In genomic region chr2:99335911-99336779, GRCh38 we compare ENCODE assay signal across 1 cellular context.
A peak's percentile ranks its signal among the peaks of the same experiment; 100 is the strongest.
TF ChIP-seq lines count a peak whose summit lies in the region.

A gene with protein sequence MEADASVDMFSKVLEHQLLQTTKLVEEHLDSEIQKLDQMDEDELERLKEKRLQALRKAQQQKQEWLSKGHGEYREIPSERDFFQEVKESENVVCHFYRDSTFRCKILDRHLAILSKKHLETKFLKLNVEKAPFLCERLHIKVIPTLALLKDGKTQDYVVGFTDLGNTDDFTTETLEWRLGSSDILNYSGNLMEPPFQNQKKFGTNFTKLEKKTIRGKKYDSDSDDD (minus strand): TSS chr2:99336333. CDS start chr2:99333210, 3,123 bp downstream.

TF ChIP-seq in GM23338, 12 proteins besides CTCF, POLR2A, EP300 and RAD21 (continued from another document):
- TF ChIP-seq, protein P1, sequence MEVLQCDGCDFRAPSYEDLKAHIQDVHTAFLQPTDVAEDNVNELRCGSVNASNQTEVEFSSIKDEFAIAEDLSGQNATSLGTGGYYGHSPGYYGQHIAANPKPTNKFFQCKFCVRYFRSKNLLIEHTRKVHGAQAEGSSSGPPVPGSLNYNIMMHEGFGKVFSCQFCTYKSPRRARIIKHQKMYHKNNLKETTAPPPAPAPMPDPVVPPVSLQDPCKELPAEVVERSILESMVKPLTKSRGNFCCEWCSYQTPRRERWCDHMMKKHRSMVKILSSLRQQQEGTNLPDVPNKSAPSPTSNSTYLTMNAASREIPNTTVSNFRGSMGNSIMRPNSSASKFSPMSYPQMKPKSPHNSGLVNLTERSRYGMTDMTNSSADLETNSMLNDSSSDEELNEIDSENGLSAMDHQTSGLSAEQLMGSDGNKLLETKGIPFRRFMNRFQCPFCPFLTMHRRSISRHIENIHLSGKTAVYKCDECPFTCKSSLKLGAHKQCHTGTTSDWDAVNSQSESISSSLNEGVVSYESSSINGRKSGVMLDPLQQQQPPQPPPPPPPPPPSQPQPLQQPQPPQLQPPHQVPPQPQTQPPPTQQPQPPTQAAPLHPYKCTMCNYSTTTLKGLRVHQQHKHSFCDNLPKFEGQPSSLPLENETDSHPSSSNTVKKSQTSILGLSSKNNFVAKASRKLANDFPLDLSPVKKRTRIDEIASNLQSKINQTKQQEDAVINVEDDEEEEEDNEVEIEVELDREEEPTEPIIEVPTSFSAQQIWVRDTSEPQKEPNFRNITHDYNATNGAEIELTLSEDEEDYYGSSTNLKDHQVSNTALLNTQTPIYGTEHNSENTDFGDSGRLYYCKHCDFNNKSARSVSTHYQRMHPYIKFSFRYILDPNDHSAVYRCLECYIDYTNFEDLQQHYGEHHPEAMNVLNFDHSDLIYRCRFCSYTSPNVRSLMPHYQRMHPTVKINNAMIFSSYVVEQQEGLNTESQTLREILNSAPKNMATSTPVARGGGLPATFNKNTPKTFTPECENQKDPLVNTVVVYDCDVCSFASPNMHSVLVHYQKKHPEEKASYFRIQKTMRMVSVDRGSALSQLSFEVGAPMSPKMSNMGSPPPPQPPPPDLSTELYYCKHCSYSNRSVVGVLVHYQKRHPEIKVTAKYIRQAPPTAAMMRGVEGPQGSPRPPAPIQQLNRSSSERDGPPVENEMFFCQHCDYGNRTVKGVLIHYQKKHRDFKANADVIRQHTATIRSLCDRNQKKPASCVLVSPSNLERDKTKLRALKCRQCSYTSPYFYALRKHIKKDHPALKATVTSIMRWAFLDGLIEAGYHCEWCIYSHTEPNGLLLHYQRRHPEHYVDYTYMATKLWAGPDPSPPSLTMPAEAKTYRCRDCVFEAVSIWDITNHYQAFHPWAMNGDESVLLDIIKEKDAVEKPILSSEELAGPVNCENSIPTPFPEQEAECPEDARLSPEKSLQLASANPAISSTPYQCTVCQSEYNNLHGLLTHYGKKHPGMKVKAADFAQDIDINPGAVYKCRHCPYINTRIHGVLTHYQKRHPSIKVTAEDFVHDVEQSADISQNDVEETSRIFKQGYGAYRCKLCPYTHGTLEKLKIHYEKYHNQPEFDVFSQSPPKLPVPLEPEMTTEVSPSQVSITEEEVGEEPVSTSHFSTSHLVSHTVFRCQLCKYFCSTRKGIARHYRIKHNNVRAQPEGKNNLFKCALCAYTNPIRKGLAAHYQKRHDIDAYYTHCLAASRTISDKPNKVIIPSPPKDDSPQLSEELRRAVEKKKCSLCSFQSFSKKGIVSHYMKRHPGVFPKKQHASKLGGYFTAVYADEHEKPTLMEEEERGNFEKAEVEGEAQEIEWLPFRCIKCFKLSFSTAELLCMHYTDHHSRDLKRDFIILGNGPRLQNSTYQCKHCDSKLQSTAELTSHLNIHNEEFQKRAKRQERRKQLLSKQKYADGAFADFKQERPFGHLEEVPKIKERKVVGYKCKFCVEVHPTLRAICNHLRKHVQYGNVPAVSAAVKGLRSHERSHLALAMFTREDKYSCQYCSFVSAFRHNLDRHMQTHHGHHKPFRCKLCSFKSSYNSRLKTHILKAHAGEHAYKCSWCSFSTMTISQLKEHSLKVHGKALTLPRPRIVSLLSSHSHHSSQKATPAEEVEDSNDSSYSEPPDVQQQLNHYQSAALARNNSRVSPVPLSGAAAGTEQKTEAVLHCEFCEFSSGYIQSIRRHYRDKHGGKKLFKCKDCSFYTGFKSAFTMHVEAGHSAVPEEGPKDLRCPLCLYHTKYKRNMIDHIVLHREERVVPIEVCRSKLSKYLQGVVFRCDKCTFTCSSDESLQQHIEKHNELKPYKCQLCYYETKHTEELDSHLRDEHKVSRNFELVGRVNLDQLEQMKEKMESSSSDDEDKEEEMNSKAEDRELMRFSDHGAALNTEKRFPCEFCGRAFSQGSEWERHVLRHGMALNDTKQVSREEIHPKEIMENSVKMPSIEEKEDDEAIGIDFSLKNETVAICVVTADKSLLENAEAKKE (CRISPR knock-in tag; IDR thresholded peaks at IDR 0.05), result no peak
- no peak for TF ChIP-seq EZH2 (IDR thresholded peaks at IDR 0.05; ENCODE audit: low read depth, unreplicated experiment)
- no peak for TF ChIP-seq ZNF114 (CRISPR knock-in tag; IDR thresholded peaks at IDR 0.05)
- TF ChIP-seq, protein P2, sequence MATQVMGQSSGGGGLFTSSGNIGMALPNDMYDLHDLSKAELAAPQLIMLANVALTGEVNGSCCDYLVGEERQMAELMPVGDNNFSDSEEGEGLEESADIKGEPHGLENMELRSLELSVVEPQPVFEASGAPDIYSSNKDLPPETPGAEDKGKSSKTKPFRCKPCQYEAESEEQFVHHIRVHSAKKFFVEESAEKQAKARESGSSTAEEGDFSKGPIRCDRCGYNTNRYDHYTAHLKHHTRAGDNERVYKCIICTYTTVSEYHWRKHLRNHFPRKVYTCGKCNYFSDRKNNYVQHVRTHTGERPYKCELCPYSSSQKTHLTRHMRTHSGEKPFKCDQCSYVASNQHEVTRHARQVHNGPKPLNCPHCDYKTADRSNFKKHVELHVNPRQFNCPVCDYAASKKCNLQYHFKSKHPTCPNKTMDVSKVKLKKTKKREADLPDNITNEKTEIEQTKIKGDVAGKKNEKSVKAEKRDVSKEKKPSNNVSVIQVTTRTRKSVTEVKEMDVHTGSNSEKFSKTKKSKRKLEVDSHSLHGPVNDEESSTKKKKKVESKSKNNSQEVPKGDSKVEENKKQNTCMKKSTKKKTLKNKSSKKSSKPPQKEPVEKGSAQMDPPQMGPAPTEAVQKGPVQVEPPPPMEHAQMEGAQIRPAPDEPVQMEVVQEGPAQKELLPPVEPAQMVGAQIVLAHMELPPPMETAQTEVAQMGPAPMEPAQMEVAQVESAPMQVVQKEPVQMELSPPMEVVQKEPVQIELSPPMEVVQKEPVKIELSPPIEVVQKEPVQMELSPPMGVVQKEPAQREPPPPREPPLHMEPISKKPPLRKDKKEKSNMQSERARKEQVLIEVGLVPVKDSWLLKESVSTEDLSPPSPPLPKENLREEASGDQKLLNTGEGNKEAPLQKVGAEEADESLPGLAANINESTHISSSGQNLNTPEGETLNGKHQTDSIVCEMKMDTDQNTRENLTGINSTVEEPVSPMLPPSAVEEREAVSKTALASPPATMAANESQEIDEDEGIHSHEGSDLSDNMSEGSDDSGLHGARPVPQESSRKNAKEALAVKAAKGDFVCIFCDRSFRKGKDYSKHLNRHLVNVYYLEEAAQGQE (IDR thresholded peaks at IDR 0.05; ENCODE audit: unreplicated experiment), result peak; percentile 10
- peak; percentile 96 for TF ChIP-seq ETS1 (IDR thresholded peaks at IDR 0.05)
- no peak for TF ChIP-seq NANOG (IDR thresholded peaks at IDR 0.05; ENCODE audit: borderline replicate concordance)
